In the genomic region with DNA sequence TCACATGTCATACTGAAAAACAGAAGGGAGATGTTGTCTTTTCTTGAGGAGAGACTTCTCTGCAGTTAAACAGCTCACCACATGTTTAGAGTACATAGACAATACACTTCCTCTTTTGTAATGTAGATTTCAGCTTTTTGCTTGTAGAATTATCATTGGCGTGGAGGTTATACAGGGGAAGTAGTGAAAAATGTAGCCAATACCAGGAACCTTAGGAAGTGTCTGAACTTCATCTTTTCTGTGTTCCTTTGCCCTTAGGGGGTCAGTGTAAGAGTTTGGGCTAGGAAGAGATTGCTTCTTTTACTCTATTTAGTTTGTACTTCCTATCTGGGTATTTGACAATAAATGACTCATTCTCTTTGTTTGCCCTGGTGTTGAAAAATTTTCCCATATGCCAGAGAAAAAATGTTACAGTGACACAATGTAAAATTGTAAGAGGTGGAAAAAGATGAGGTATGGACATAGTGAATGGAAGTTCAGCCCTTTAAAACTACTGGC, we compare ENCODE assay signal across 7 cellular contexts. TPM values are rescaled to one million over a fixed set of nuclear protein-coding genes. Genes with fewer than 3 reads are reported as not detected.
DNase-seq lines count a peak whose midpoint lies in the region; ATAC-seq and TF ChIP-seq lines count a peak whose summit lies in the region.

No MANE protein-coding gene starts in this region.

- H3K56ac ChIP-seq in H9 (ENCODE audit: insufficient read length, low read depth, low read length) (no peak overlapping the region), mesendoderm (ENCODE audit: low read length) (no peak overlapping the region)

- H3K27me3 Mint-ChIP-seq in H9 (ENCODE audit: low read depth) = peaks cover 1% of the 10 kb centered on the region

- H2BK15ac ChIP-seq in H9 (ENCODE audit: low read depth, low read length) = no peak overlapping the region
- no peak overlapping the region for H2BK15ac ChIP-seq in mesendoderm (replicated peaks; ENCODE audit: low read depth)

- no peak overlapping the region for H2BK20ac ChIP-seq in H9 (ENCODE audit: low read depth, low read length, poor library complexity, severe bottlenecking)

- H3K79me1 ChIP-seq in H9 (ENCODE audit: insufficient read depth, low read depth, low read length, poor library complexity, severe bottlenecking) (no peaks in the 10 kb centered on the region), mesendoderm (ENCODE audit: low read length) (no peaks in the 10 kb centered on the region)

- H4K20me1 ChIP-seq in H9 (ENCODE audit: control insufficient read depth, insufficient read depth, insufficient read length) = no peaks in the 10 kb centered on the region

- no peak overlapping the region for H3T11ph ChIP-seq in H9 (ENCODE audit: low read length)

- H3K27ac ChIP-seq in suprapubic skin (peak overlapping the region; percentile 15), H9 (ENCODE audit: insufficient read length, low read depth, low read length) (no peak overlapping the region), mesendoderm (ENCODE audit: low read depth, low read length) (no peak overlapping the region)

- no peaks in the 10 kb centered on the region for H3K9me3 ChIP-seq in suprapubic skin
- H3K9me3 ChIP-seq in H9 (ENCODE audit: control insufficient read depth, low read depth, low read length) = no peaks in the 10 kb centered on the region
- no peaks in the 10 kb centered on the region for H3K9me3 ChIP-seq in BE2C

- WGBS in suprapubic skin = 46% methylated on average over 1 of the region's 1 CpG
- WGBS in H9 (ENCODE audit: extremely low coverage, insufficient read length, low lambda C conversion rate) = no CpG with 5 or more reads among the region's 1 CpG
- WGBS in mesendoderm (ENCODE audit: extremely low coverage, insufficient coverage, low lambda C conversion rate) = no CpG with 5 or more reads among the region's 1 CpG

- H4K8ac ChIP-seq in H9 (replicated peaks; ENCODE audit: insufficient read length, low read depth, low read length) (no peak overlapping the region), mesendoderm (ENCODE audit: low read depth, low read length) (no peak overlapping the region)

- H3K4me3 ChIP-seq in suprapubic skin (no peak overlapping the region), mesendoderm (ENCODE audit: low read length) (no peak overlapping the region), BE2C (ENCODE audit: low read depth, low read length) (no peak overlapping the region)

- ATAC-seq in GM21381 (IDR thresholded peaks at IDR 0.05; ENCODE audit: unreplicated experiment) = peak; percentile 75
- peak; percentile 87 for ATAC-seq in HG03571 (IDR thresholded peaks at IDR 0.05; ENCODE audit: unreplicated experiment)

- peaks cover 5 to 11% of the 10 kb centered on the region in 2 experiments; a peak in 3 of 4 replicates for H3K4me1 Mint-ChIP-seq in H9

- H3K9ac ChIP-seq in H9 (ENCODE audit: extremely low read depth, insufficient read length, low read length) (no peak overlapping the region), mesendoderm (ENCODE audit: low read length) (no peak overlapping the region)

- no peak overlapping the region for H3K18ac ChIP-seq in H9 (ENCODE audit: insufficient read length, low read depth, low read length)
- H3K18ac ChIP-seq in mesendoderm (ENCODE audit: low read length) = no peak overlapping the region

- peaks cover 21% of the 10 kb centered on the region for H3K4me1 ChIP-seq in suprapubic skin
- H3K4me1 ChIP-seq in H9 (ENCODE audit: insufficient read depth, low read length) = peaks cover 3% of the 10 kb centered on the region; the same call in 1 of the 2 replicates
- H3K4me1 ChIP-seq in mesendoderm (ENCODE audit: control insufficient read depth, low read depth, low read length) = peaks cover 2% of the 10 kb centered on the region
- H3K4me1 ChIP-seq in BE2C = no peaks in the 10 kb centered on the region

- no peak overlapping the region for H3K27ac Mint-ChIP-seq in H9

- no peaks in the 10 kb centered on the region for H3K9me3 Mint-ChIP-seq in H9

- no peaks in the 10 kb centered on the region for H3K23me2 ChIP-seq in H9 (ENCODE audit: insufficient read length, low read depth, low read length, poor library complexity, severe bottlenecking)

- H3K27me3 ChIP-seq in suprapubic skin (no peaks in the 10 kb centered on the region), H9 (ENCODE audit: insufficient read depth, low read length) (no peaks in the 10 kb centered on the region), mesendoderm (ENCODE audit: insufficient read depth, low read length, poor library complexity) (no peaks in the 10 kb centered on the region), BE2C (no peaks in the 10 kb centered on the region)

- no peak overlapping the region for H3K14ac ChIP-seq in H9 (ENCODE audit: insufficient read depth, low read length)

- no peak for TF ChIP-seq EP300 in suprapubic skin (IDR thresholded peaks at IDR 0.05)

- no peaks in the 10 kb centered on the region for H3K36me3 Mint-ChIP-seq in H9 (ENCODE audit: insufficient read depth in 1 of 3, low read depth in 3 of 3)

- H3K4me3 Mint-ChIP-seq in H9 = no peak overlapping the region

- no peak overlapping the region for H3K4ac ChIP-seq in H9 (ENCODE audit: low read depth, low read length)
- no peak overlapping the region for H3K4ac ChIP-seq in mesendoderm (ENCODE audit: low read depth, low read length)

- no peaks in the 10 kb centered on the region for H3K79me2 ChIP-seq in H9 (ENCODE audit: insufficient read depth, low read length)
- H3K79me2 ChIP-seq in mesendoderm (ENCODE audit: control insufficient read depth, insufficient read depth, low read length) = no peaks in the 10 kb centered on the region

- H3K23ac ChIP-seq in H9 (ENCODE audit: insufficient read length, low read depth, low read length) (no peak overlapping the region), mesendoderm (ENCODE audit: low read length) (no peak overlapping the region)

- no peak overlapping the region for H3K4me2 ChIP-seq in H9 (ENCODE audit: insufficient read depth, insufficient read length, low read length)
- no peak overlapping the region for H3K4me2 ChIP-seq in mesendoderm (ENCODE audit: low read length)

- H2AK5ac ChIP-seq in H9 (ENCODE audit: insufficient read length, low read length) (no peak overlapping the region), mesendoderm (ENCODE audit: low read length) (no peak overlapping the region)

- no peak overlapping the region for H2BK120ac ChIP-seq in H9 (ENCODE audit: low read depth, low read length, poor library complexity, severe bottlenecking)
- no peak overlapping the region for H2BK120ac ChIP-seq in mesendoderm (ENCODE audit: low read depth, low read length)

- TF ChIP-seq POLR2A in suprapubic skin (IDR thresholded peaks at IDR 0.05) = no peak

- H2AFZ ChIP-seq in H9 (ENCODE audit: low read length) = no peak overlapping the region

- H2BK5ac ChIP-seq in H9 (ENCODE audit: insufficient read length, low read length) (no peak overlapping the region), mesendoderm (ENCODE audit: low read length) (no peak overlapping the region)

- no peaks in the 10 kb centered on the region for H3K36me3 ChIP-seq in suprapubic skin
- no peaks in the 10 kb centered on the region for H3K36me3 ChIP-seq in mesendoderm (ENCODE audit: control insufficient read depth, insufficient read depth, low read length)
- H3K36me3 ChIP-seq in BE2C = no peaks in the 10 kb centered on the region

- H4K5ac ChIP-seq in H9 (ENCODE audit: insufficient read length, low read depth, low read length) = no peak overlapping the region
- H4K5ac ChIP-seq in mesendoderm (ENCODE audit: low read length) = no peak overlapping the region

- TF ChIP-seq CTCF in suprapubic skin (IDR thresholded peaks at IDR 0.05) (no peak), H9 (conservative IDR thresholded peaks at IDR 0.05) (no peak), BE2C (IDR thresholded peaks at IDR 0.05; ENCODE audit: low read depth, low read length) (no peak)

- peak; percentile 72 for DNase-seq in dedifferentiated amniotic fluid mesenchymal stem cell (ENCODE audit: extremely low spot score)
- no peak for DNase-seq in suprapubic skin (ENCODE audit: low spot score in 2 of 2)
- no peak for DNase-seq in H9
- no peak for DNase-seq in mesendoderm
- DNase-seq in BE2C = no peak

- H4K91ac ChIP-seq in H9 (ENCODE audit: insufficient read length, low read depth, low read length) = no peak overlapping the region

- H2BK12ac ChIP-seq in H9 (ENCODE audit: insufficient read length, low read depth, low read length) = no peak overlapping the region

RNA-seq across cellular contexts. Expression of gene CDKN2B, which starts 21.0 kb away (rescaled TPM):
- total RNA-seq in suprapubic skin (10 to 100 TPM; 38.8 to 59.9 (median 51.9) TPM), H9 (2021) (0.13 and 0.48 TPM in 2 replicates)
- polyA plus RNA-seq in mesendoderm (2013, experiment 1 of 2) = 1.0 TPM
- 1.3 TPM for polyA plus RNA-seq in mesendoderm (2013, experiment 2 of 2)
- 3.7 TPM for polyA plus RNA-seq in BE2C (2012; ENCODE audit: insufficient read depth, insufficient read length, low read depth)

RNA-seq across cellular contexts. Expression of gene CDKN2B-AS1, which starts 35.6 kb away (rescaled TPM):
- total RNA-seq in suprapubic skin (under 1 TPM in 1 of 4 donors, not detected in 3; 0.59 TPM), H9 (2021) (not detected in 2 replicates)
- polyA plus RNA-seq in mesendoderm (2013, experiment 1 of 2) = 0.10 TPM
- 0.06 TPM for polyA plus RNA-seq in mesendoderm (2013, experiment 2 of 2)
- polyA plus RNA-seq in BE2C (2012; ENCODE audit: insufficient read depth, insufficient read length, low read depth) = not detected

RNA-seq across cellular contexts. Expression of gene CDKN2A, which starts 36.0 kb away (rescaled TPM):
- total RNA-seq in suprapubic skin (1 to 10 TPM in 2 of 4 donors, not detected in 2; 2.0 to 3.4 TPM), H9 (2021) (0.35 TPM in 1 of 2 replicates, not detected in the other)
- polyA plus RNA-seq in mesendoderm (2013, experiment 1 of 2) = 1.2 TPM
- 1.2 TPM for polyA plus RNA-seq in mesendoderm (2013, experiment 2 of 2)
- polyA plus RNA-seq in BE2C (2012; ENCODE audit: insufficient read depth, insufficient read length, low read depth) = 128 TPM

Comparison
In these comparisons a context has a peak if more than half of its experiments do, and no peak if none do; other contexts are left out.
1. RNA of gene CDKN2B, which starts 21.0 kb away (total RNA-seq): 38.8 to 59.9 TPM in suprapubic skin; 0.13 to 0.48 TPM in H9; every median in the first group is over 10 times any median in the second.